In the genomic region with DNA sequence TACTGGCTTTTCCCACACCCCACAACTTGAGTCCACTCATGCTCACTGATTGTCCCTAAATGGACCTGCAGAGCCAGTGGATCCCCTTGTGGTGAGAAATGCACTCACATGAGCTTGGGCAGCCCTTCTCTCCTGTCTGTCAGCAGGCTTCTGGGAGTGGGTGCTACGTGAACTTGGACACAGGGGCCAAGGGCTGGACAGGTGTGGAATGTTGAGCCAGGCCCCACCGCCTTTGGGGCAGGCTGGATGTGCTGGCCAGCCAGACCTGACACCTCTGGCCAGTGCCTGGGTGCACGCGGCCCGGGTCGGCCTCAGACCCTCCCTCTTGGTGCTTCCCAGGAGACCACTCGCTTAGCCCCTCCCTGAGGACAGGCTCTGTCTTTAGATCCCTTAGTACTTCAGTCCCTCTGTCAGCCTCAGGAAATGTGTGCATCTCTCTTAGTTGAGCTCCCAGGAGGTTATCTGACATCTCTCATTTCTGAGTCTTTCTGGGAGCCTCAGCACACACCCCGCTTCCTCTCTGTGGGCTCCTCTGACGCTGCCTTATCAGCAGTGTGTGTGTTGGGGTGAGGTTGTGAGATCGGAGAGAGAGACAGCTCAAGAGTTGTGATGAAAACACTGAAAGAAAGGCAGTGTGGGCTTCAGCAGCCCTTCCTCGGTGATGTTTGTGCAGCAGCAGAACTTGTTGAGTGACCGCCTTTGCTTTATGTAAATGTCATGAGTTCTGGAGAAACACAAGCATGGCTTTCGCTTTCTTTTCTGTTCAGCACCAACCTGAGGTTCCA, we compare ENCODE assay signal across 8 cellular contexts.
A peak's percentile ranks its signal among the peaks of the same experiment; 100 is the strongest.
DNase-seq lines count a peak whose midpoint lies in the region; ATAC-seq lines count a peak whose summit lies in the region.

No MANE protein-coding gene starts in this region.

- H3K4me3 ChIP-seq in mucosa of stomach (ENCODE audit: low read length): no peak overlapping the region

- no peaks in the 10 kb centered on the region for H3K9me3 ChIP-seq in mucosa of stomach (ENCODE audit: control insufficient read depth, low read length)

- H3K27ac ChIP-seq in angular gyrus (ENCODE audit: low read depth, low read length): peak overlapping the region; percentile 71

- H3K9ac ChIP-seq in mucosa of stomach (ENCODE audit: low read length): peak overlapping the region; percentile 38

- peak; percentile 45 for ATAC-seq in GM18868 (IDR thresholded peaks at IDR 0.05; ENCODE audit: unreplicated experiment)
- peak; percentile 74 for ATAC-seq in HG02763 (IDR thresholded peaks at IDR 0.05; ENCODE audit: unreplicated experiment)

- no peaks in the 10 kb centered on the region for H3K36me3 ChIP-seq in mucosa of stomach (ENCODE audit: control insufficient read depth, insufficient read depth, low read length)

- peaks cover 45% of the 10 kb centered on the region for H3K4me1 ChIP-seq in mucosa of stomach (ENCODE audit: control insufficient read depth, insufficient read depth, low read length)

- DNase-seq in T follicular helper cell (ENCODE audit: low read depth): peak; percentile 53
- DNase-seq in HuH-7 (ENCODE audit: low spot score): no peak
- no peak for DNase-seq in NCI-H1105 (lab: John Stamatoyannopoulos, UW)
- no peak for DNase-seq in NCI-H187 (lab: John Stamatoyannopoulos, UW)

- H3K27me3 ChIP-seq in mucosa of stomach (ENCODE audit: control insufficient read depth, insufficient read depth, low read length): no peaks in the 10 kb centered on the region
